8 cellular contexts compared by ENCODE assay signal in genomic region chr14:88129306-88130056, GRCh38.
DNase-seq lines count a peak whose midpoint lies in the region; ATAC-seq and TF ChIP-seq lines count a peak whose summit lies in the region.

No MANE protein-coding gene starts in this region.

- POLR2A ChIA-PET in activated CD4-positive, alpha-beta T cell treated with anti-CD3 and anti-CD28 coated beads for 36 hours (lab: Charles Lee), result no interaction called here

- no peaks in the 10 kb centered on the region for H3K36me3 ChIP-seq in body of pancreas (replicated peaks in 1 of 2; ENCODE audit: insufficient read depth in 1 of 2, low read depth in 2 of 2)

- no peaks in the 10 kb centered on the region for H3K4me1 ChIP-seq in body of pancreas

- H3K4me3 Mint-ChIP-seq in activated CD4-positive, alpha-beta T cell treated with anti-CD3 and anti-CD28 coated beads for 36 hours, result no peak overlapping the region
- H3K4me3 Mint-ChIP-seq in activated T-helper 2 cell treated with anti-CD3 and anti-CD28 coated beads, Interferon-gamma antibody, Interleukin-2, Interleukin-4, amounts not matched to agents 10 μg/mL and 5 μg/mL and 100 μg/mL, durations not matched to agents 14 hours and 24 hours and 36 hours (ENCODE audit: low read depth), result no peak overlapping the region

- H3K27ac ChIP-seq in body of pancreas, result peak overlapping the region in 1 of 4 donors; percentile 63

- CTCF ChIA-PET in activated CD4-positive, alpha-beta T cell treated with anti-CD3 and anti-CD28 coated beads for 36 hours (lab: Charles Lee), result no interaction called here

- H3K27me3 Mint-ChIP-seq in activated CD4-positive, alpha-beta T cell treated with anti-CD3 and anti-CD28 coated beads for 36 hours, result peaks cover 2% of the 10 kb centered on the region
- peaks cover 3% of the 10 kb centered on the region for H3K27me3 Mint-ChIP-seq in activated T-helper 2 cell treated with anti-CD3 and anti-CD28 coated beads, Interferon-gamma antibody, Interleukin-2, Interleukin-4, amounts not matched to agents 10 μg/mL and 5 μg/mL and 100 μg/mL, durations not matched to agents 14 hours and 24 hours and 36 hours (ENCODE audit: low read depth)

- 36 to 50% methylated on average over 2 of the region's 2 CpGs for WGBS in body of pancreas, 2 donors

- H3K27ac Mint-ChIP-seq in activated CD4-positive, alpha-beta T cell treated with anti-CD3 and anti-CD28 coated beads for 36 hours, result peak overlapping the region; percentile 58
- no peak overlapping the region for H3K27ac Mint-ChIP-seq in activated T-helper 2 cell treated with anti-CD3 and anti-CD28 coated beads, Interferon-gamma antibody, Interleukin-2, Interleukin-4, amounts not matched to agents 10 μg/mL and 5 μg/mL and 100 μg/mL, durations not matched to agents 14 hours and 24 hours and 36 hours

- no peaks in the 10 kb centered on the region for H3K27me3 ChIP-seq in body of pancreas

- peak; percentile 94 for ATAC-seq in activated CD4-positive, alpha-beta T cell treated with anti-CD3 and anti-CD28 coated beads for 36 hours
- ATAC-seq in body of pancreas, result peak; percentile 58

- H3K4me3 ChIP-seq in body of pancreas, result no peak overlapping the region

- DNase-seq in activated CD4-positive, alpha-beta T cell treated with anti-CD3 and anti-CD28 coated beads for 36 hours, result peak; percentile 14
- no peak for DNase-seq in activated CD4-positive, alpha-beta T cell treated with anti-CD3 and anti-CD28 coated beads, Interleukin-2, amount 50 U/mL, for 1 hour
- peak; percentile 7 for DNase-seq in HuH-7 (ENCODE audit: low spot score)
- DNase-seq in body of pancreas, result peak in 1 of 4 donors; percentile 55
- DNase-seq in medulla oblongata (ENCODE audit: extremely low spot score), result peak; percentile 72
- DNase-seq in NCI-H1436 treated with DMSO at 0.1 percent for 48 hours (lab: John Stamatoyannopoulos, UW), result no peak
- DNase-seq in NCI-H510A treated with DMSO at 0.1 percent for 48 hours (lab: John Stamatoyannopoulos, UW), result no peak
- DNase-seq in activated T-helper 2 cell treated with anti-CD3 and anti-CD28 coated beads, Interferon-gamma antibody, Interleukin-2, Interleukin-4, amounts not matched to agents 10 μg/mL and 5 μg/mL and 100 μg/mL, durations not matched to agents 14 hours and 24 hours and 36 hours (ENCODE audit: low spot score), result no peak

- TF ChIP-seq CTCF in body of pancreas (IDR thresholded peaks at IDR 0.05), result peak in 1 of 7 experiments; percentile 10

- intact Hi-C loops in activated CD4-positive, alpha-beta T cell treated with anti-CD3 and anti-CD28 coated beads for 36 hours (cut with DNase I, micrococcal nuclease), result no loop called here
- intact Hi-C loops in body of pancreas (cut with DNase I), result no loop called here
- intact Hi-C loops in activated T-helper 2 cell treated with anti-CD3 and anti-CD28 coated beads, Interferon-gamma antibody, Interleukin-2, Interleukin-4, amounts not matched to agents 10 μg/mL and 5 μg/mL and 100 μg/mL, durations not matched to agents 14 hours and 24 hours and 36 hours (cut with micrococcal nuclease), result no loop called here

- H3K9me3 ChIP-seq in body of pancreas, result no peaks in the 10 kb centered on the region

- H3K9me3 Mint-ChIP-seq in activated CD4-positive, alpha-beta T cell treated with anti-CD3 and anti-CD28 coated beads for 36 hours (ENCODE audit: low read depth), result no peaks in the 10 kb centered on the region
- H3K9me3 Mint-ChIP-seq in activated T-helper 2 cell treated with anti-CD3 and anti-CD28 coated beads, Interferon-gamma antibody, Interleukin-2, Interleukin-4, amounts not matched to agents 10 μg/mL and 5 μg/mL and 100 μg/mL, durations not matched to agents 14 hours and 24 hours and 36 hours, result no peaks in the 10 kb centered on the region

- no peak for TF ChIP-seq POLR2A in body of pancreas (IDR thresholded peaks at IDR 0.05)

- H3K4me1 Mint-ChIP-seq in activated CD4-positive, alpha-beta T cell treated with anti-CD3 and anti-CD28 coated beads for 36 hours, result peaks cover 11% of the 10 kb centered on the region
- peaks cover 9% of the 10 kb centered on the region for H3K4me1 Mint-ChIP-seq in activated T-helper 2 cell treated with anti-CD3 and anti-CD28 coated beads, Interferon-gamma antibody, Interleukin-2, Interleukin-4, amounts not matched to agents 10 μg/mL and 5 μg/mL and 100 μg/mL, durations not matched to agents 14 hours and 24 hours and 36 hours (ENCODE audit: low read depth)

- H3K36me3 Mint-ChIP-seq in activated CD4-positive, alpha-beta T cell treated with anti-CD3 and anti-CD28 coated beads for 36 hours (ENCODE audit: low read depth), result no peaks in the 10 kb centered on the region
- no peaks in the 10 kb centered on the region for H3K36me3 Mint-ChIP-seq in activated T-helper 2 cell treated with anti-CD3 and anti-CD28 coated beads, Interferon-gamma antibody, Interleukin-2, Interleukin-4, amounts not matched to agents 10 μg/mL and 5 μg/mL and 100 μg/mL, durations not matched to agents 14 hours and 24 hours and 36 hours (ENCODE audit: low read depth)

Comparison
In these comparisons a context has a peak if more than half of its experiments do, and no peak if none do; other contexts are left out.
1. DNase-seq: peak in activated CD4-positive, alpha-beta T cell treated with anti-CD3 and anti-CD28 coated beads for 36 hours (single experiment), HuH-7 (single experiment) and medulla oblongata (single experiment); none in activated CD4-positive, alpha-beta T cell treated with anti-CD3 and anti-CD28 coated beads, Interleukin-2, amount 50 U/mL, for 1 hour (single experiment), NCI-H1436 treated with DMSO at 0.1 percent for 48 hours (single experiment), NCI-H510A treated with DMSO at 0.1 percent for 48 hours (single experiment) and activated T-helper 2 cell treated with anti-CD3 and anti-CD28 coated beads, Interferon-gamma antibody, Interleukin-2, Interleukin-4, amounts not matched to agents 10 μg/mL and 5 μg/mL and 100 μg/mL, durations not matched to agents 14 hours and 24 hours and 36 hours (single experiment).